ENCODE assay signal across 16 cellular contexts in the genomic region with DNA sequence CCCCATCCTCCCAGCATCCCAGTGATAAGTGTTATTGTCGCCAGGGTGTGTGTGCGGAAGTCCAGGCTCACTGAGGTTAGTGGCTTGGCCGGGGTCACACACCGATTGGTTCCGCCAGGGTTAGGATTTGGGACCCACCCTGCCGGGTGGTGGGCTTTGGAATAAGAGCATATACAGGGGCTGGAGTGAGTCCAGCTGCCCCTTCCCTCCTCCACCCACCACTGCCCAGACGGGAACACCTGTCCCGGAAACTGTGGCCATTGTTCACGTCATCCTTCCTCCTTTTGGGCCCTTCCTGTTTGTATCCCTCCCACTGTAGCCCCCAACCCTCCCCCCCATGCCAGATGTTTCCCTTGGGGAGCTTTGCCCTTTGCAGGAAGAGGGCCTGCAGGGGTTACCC. TPM values are rescaled to one million over a fixed set of nuclear protein-coding genes. Genes with fewer than 3 reads are reported as not detected.
DNase-seq lines count a peak whose midpoint lies in the region; ATAC-seq, FAIRE-seq and TF ChIP-seq lines count a peak whose summit lies in the region.
"Had no signal": no experiment of that assay in that cellular context is flagged by ENCODE, and none has a peak within 500 bp of the region (broad histone marks: within the 10 kb centered on the region; RNA-seq: fewer than 3 reads in every experiment).

No MANE protein-coding gene starts in this region.

- H3K4me1 ChIP-seq in gastroesophageal sphincter, result peaks cover 0 to 44% (median 25%) of the 10 kb centered on the region in 3 donors

- DNase-seq in GM12892 (ENCODE audit: insufficient read length) (no peak), NB4 (ENCODE audit: low read depth) (peak; percentile 26), nucleus accumbens (lab: John Stamatoyannopoulos, UW) (no peak), foreskin fibroblast (no peak)
- DNase-seq in stimulated activated naive B cell treated with anti-CD40 and anti-IgM and Interleukin-4, amounts not matched to agents 10 μg/mL and 1 μg/mL and 100 μg/mL, for 72 hours, result no peak
- DNase-seq: activated CD4-positive, alpha-beta T cell treated with anti-CD3 and anti-CD28 coated beads, Interleukin-2, amount 10 ng/mL, durations not matched to agents 24 days and 14 days; COR-L47; erythroblast; NCI-H1092 treated with DMSO at 0.1 percent for 48 hours; NCI-H510A had no signal

- H3K4me1 Mint-ChIP-seq in stimulated activated naive B cell treated with anti-CD40 and anti-IgM and Interleukin-4, amounts not matched to agents 10 μg/mL and 1 μg/mL and 100 μg/mL, for 72 hours, result peaks cover 59 to 83% of the 10 kb centered on the region in 2 donors

- peaks cover 71% of the 10 kb centered on the region for H3K27me3 ChIP-seq in gastroesophageal sphincter
- H3K27me3 ChIP-seq: breast epithelium, right lobe of liver had no signal

- peaks cover 11 to 26% of the 10 kb centered on the region in 2 donors for H3K36me3 Mint-ChIP-seq in stimulated activated naive B cell treated with anti-CD40 and anti-IgM and Interleukin-4, amounts not matched to agents 10 μg/mL and 1 μg/mL and 100 μg/mL, for 72 hours

- no peak overlapping the region for H3K4me3 ChIP-seq in NB4 (ENCODE audit: low read depth, low read length)
- H3K4me3 ChIP-seq in gastroesophageal sphincter, result no peak overlapping the region
- H3K4me3 ChIP-seq in foreskin fibroblast (ENCODE audit: low read depth in 1 of 2, low read length in 2 of 2), result no peak overlapping the region
- H3K4me3 ChIP-seq: breast epithelium, right lobe of liver had no signal

- FAIRE-seq in GM12892 (lab: Jason Lieb, UNC), result peak; percentile 92
- FAIRE-seq: frontal cortex, TTC549 had no signal

- H3K36me3 ChIP-seq in gastroesophageal sphincter, result no peaks in the 10 kb centered on the region
- H3K36me3 ChIP-seq: breast epithelium, right lobe of liver had no signal

- WGBS in gastroesophageal sphincter (ENCODE audit: low coverage in 1 of 2), 2 donors, result no CpG with 5 or more reads among the region's 9 CpGs

- no peaks in the 10 kb centered on the region for H3K9me3 Mint-ChIP-seq in stimulated activated naive B cell treated with anti-CD40 and anti-IgM and Interleukin-4, amounts not matched to agents 10 μg/mL and 1 μg/mL and 100 μg/mL, for 72 hours
- H3K9me3 Mint-ChIP-seq: activated CD4-positive, alpha-beta T cell treated with anti-CD3 and anti-CD28 coated beads, Interleukin-2, amount 10 ng/mL, durations not matched to agents 24 days and 14 days had no signal

- no peak for TF ChIP-seq POLR2A in GM12892 (IDR thresholded peaks at IDR 0.05; ENCODE audit: low read depth, low read length)
- no peak for TF ChIP-seq POLR2A in NB4 (IDR thresholded peaks at IDR 0.05; ENCODE audit: extremely low read depth, insufficient read length)
- TF ChIP-seq POLR2A in gastroesophageal sphincter (IDR thresholded peaks at IDR 0.05), result no peak

- TF ChIP-seq CTCF in NB4 (IDR thresholded peaks at IDR 0.05; ENCODE audit: low read depth, low read length), result no peak
- TF ChIP-seq CTCF in gastroesophageal sphincter (IDR thresholded peaks at IDR 0.05), result no peak
- no peak for TF ChIP-seq CTCF in foreskin fibroblast (IDR thresholded peaks at IDR 0.05; ENCODE audit: low read depth, low read length)

- H3K9me3 ChIP-seq in gastroesophageal sphincter, result no peaks in the 10 kb centered on the region
- H3K9me3 ChIP-seq: breast epithelium, right lobe of liver had no signal

- H3K27ac Mint-ChIP-seq in stimulated activated naive B cell treated with anti-CD40 and anti-IgM and Interleukin-4, amounts not matched to agents 10 μg/mL and 1 μg/mL and 100 μg/mL, for 72 hours, result peak overlapping the region; percentile 69
- H3K27ac Mint-ChIP-seq: activated CD4-positive, alpha-beta T cell treated with anti-CD3 and anti-CD28 coated beads, Interleukin-2, amount 10 ng/mL, durations not matched to agents 24 days and 14 days had no signal

- no peak for TF ChIP-seq EP300 in gastroesophageal sphincter (IDR thresholded peaks at IDR 0.05)

- ATAC-seq in gastroesophageal sphincter (peak; percentile 17), GM21576 (IDR thresholded peaks at IDR 0.05; ENCODE audit: unreplicated experiment) (no peak)
- no peak for ATAC-seq in stimulated activated naive B cell treated with anti-CD40 and anti-IgM and Interleukin-4, amounts not matched to agents 10 μg/mL and 1 μg/mL and 100 μg/mL, for 72 hours (replicated peaks)
- ATAC-seq: right lobe of liver had no signal

- no peak overlapping the region for H3K27ac ChIP-seq in gastroesophageal sphincter
- H3K27ac ChIP-seq: right lobe of liver had no signal

- no peaks in the 10 kb centered on the region for H3K27me3 Mint-ChIP-seq in stimulated activated naive B cell treated with anti-CD40 and anti-IgM and Interleukin-4, amounts not matched to agents 10 μg/mL and 1 μg/mL and 100 μg/mL, for 72 hours

- H3K4me3 Mint-ChIP-seq in stimulated activated naive B cell treated with anti-CD40 and anti-IgM and Interleukin-4, amounts not matched to agents 10 μg/mL and 1 μg/mL and 100 μg/mL, for 72 hours, result peak overlapping the region; percentile 56 to 69
- H3K4me3 Mint-ChIP-seq: activated CD4-positive, alpha-beta T cell treated with anti-CD3 and anti-CD28 coated beads, Interleukin-2, amount 10 ng/mL, durations not matched to agents 24 days and 14 days had no signal

RNA-seq across cellular contexts. Expression of a gene that starts 5.0 kb away (rescaled TPM):
- 3.5 TPM for polyA plus RNA-seq in GM12892 (2012; ENCODE audit: missing spikeins)
- total RNA-seq in gastroesophageal sphincter, result 1 to 10 TPM; 1.2 to 4.8 (median 1.3) TPM

RNA-seq across cellular contexts. Expression of a gene that starts 12.5 kb away (rescaled TPM):
- polyA plus RNA-seq in GM12892 (2012; ENCODE audit: missing spikeins), result 21.9 TPM
- 10 to 100 TPM; 34.6 to 56.6 (median 41.7) TPM for total RNA-seq in gastroesophageal sphincter

RNA-seq across cellular contexts. Expression of a gene that starts 35.3 kb away (rescaled TPM):
- polyA plus RNA-seq in GM12892 (2012; ENCODE audit: missing spikeins), result 162 TPM
- total RNA-seq in gastroesophageal sphincter, result 100 to 1,000 TPM; 192 to 253 (median 218) TPM
